ENCODE assay signal across 1 cellular context in the genomic region with DNA sequence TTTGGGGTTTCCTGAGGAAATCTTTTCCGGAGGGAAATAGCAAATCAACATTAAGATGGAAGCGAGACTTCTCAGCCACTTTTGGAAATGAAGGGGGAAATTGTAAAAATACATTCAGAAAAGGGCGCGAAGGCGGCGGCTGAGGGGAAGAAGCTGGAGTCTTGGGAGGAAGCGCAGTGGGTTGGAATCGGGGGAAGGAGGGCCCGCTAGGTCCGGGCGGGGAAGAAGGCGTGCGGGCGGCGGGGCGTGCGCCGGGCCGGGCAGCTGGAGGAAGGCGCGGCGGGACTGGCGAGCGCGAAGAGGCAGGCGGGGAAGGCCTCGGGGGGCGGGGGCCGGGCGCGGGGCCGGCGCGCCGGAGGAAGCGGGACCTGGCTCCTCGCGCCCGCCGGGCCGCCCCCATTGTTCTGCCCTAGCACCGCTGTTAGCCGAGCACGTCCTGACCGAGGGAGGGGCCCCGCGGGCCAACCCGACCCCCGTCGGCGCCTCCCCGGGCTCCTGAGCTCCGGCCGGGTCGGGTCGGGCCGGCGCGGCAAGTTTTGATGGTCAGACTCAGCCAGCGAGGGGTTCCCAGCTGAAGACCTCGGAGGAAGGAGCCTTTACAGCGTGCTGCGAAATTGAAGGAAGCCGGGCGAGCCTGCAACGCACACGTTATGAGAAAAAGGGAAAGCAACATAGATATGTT.
TF ChIP-seq lines count a peak whose summit lies in the region.

No MANE protein-coding gene starts in this region.

TF ChIP-seq in HepG2, 621 proteins besides CTCF, POLR2A, EP300 and RAD21 (continued from another document and continues in another):
- TF ChIP-seq ZNF883 (CRISPR knock-in tag; IDR thresholded peaks at IDR 0.05; ENCODE audit: not compliant biosample characterization) (peak; percentile 78), ZNF501 (CRISPR knock-in tag; IDR thresholded peaks at IDR 0.05) (peak; percentile 73), HES4 (CRISPR knock-in tag; IDR thresholded peaks at IDR 0.05; ENCODE audit: borderline replicate concordance) (peak; percentile 10; the same call in 1 of the 2 replicates), NONO (IDR thresholded peaks at IDR 0.05) (no peak), NONO (CRISPR knock-in tag; conservative IDR thresholded peaks at IDR 0.05) (peak; percentile 58), HDAC1 (CRISPR knock-in tag; IDR thresholded peaks at IDR 0.05) (peak; percentile 61), HOXA3 (CRISPR knock-in tag; IDR thresholded peaks at IDR 0.05) (peak; percentile 89), KDM5B (CRISPR knock-in tag; IDR thresholded peaks at IDR 0.05; ENCODE audit: borderline replicate concordance) (peak; percentile 54; the same call in 1 of the 2 replicates), CBFB (CRISPR knock-in tag; IDR thresholded peaks at IDR 0.05) (0 out of 2 replicates have a peak, but pooled peaks have one; percentile 53), HOXA7 (CRISPR knock-in tag; IDR thresholded peaks at IDR 0.05) (0 out of 2 replicates have a peak, but pooled peaks have one; percentile 73), ZNF124 (CRISPR knock-in tag; IDR thresholded peaks at IDR 0.05) (peak; percentile 84), NFKB2 (CRISPR knock-in tag; IDR thresholded peaks at IDR 0.05; ENCODE audit: borderline replicate concordance) (peak; percentile 93; the same call in 1 of the 2 replicates), ASH2L (IDR thresholded peaks at IDR 0.05; ENCODE audit: insufficient read length, low read depth, low read length) (peak; percentile 79), IRF2 (CRISPR knock-in tag; IDR thresholded peaks at IDR 0.05) (peak; percentile 22; the same call in 1 of the 2 replicates), ZKSCAN1 (IDR thresholded peaks at IDR 0.05; ENCODE audit: low read length) (no peak), MLLT10 (CRISPR knock-in tag; IDR thresholded peaks at IDR 0.05) (no peak), ZFP90 (CRISPR knock-in tag; IDR thresholded peaks at IDR 0.05; ENCODE audit: borderline replicate concordance) (peak; percentile 32; the same call in 1 of the 2 replicates), JUNB (CRISPR knock-in tag; IDR thresholded peaks at IDR 0.05; ENCODE audit: borderline replicate concordance) (peak; percentile 33; the same call in 1 of the 2 replicates), MAZ (IDR thresholded peaks at IDR 0.05; ENCODE audit: borderline replicate concordance, low read depth, low read length) (peak; percentile 49; the same call in 1 of the 2 replicates), MAZ (CRISPR knock-in tag; IDR thresholded peaks at IDR 0.05; ENCODE audit: low read depth) (no peak; the same call in 1 of the 2 replicates), POLR2G (IDR thresholded peaks at IDR 0.05; ENCODE audit: low read depth, low read length) (peak; percentile 84), SIX4 (CRISPR knock-in tag; IDR thresholded peaks at IDR 0.05) (no peak), ZNF205 (CRISPR knock-in tag; IDR thresholded peaks at IDR 0.05) (0 out of 2 replicates have a peak, but pooled peaks have one; percentile 52), MED1 (CRISPR knock-in tag; IDR thresholded peaks at IDR 0.05) (peak; percentile 71)
- TF ChIP-seq, protein P1, sequence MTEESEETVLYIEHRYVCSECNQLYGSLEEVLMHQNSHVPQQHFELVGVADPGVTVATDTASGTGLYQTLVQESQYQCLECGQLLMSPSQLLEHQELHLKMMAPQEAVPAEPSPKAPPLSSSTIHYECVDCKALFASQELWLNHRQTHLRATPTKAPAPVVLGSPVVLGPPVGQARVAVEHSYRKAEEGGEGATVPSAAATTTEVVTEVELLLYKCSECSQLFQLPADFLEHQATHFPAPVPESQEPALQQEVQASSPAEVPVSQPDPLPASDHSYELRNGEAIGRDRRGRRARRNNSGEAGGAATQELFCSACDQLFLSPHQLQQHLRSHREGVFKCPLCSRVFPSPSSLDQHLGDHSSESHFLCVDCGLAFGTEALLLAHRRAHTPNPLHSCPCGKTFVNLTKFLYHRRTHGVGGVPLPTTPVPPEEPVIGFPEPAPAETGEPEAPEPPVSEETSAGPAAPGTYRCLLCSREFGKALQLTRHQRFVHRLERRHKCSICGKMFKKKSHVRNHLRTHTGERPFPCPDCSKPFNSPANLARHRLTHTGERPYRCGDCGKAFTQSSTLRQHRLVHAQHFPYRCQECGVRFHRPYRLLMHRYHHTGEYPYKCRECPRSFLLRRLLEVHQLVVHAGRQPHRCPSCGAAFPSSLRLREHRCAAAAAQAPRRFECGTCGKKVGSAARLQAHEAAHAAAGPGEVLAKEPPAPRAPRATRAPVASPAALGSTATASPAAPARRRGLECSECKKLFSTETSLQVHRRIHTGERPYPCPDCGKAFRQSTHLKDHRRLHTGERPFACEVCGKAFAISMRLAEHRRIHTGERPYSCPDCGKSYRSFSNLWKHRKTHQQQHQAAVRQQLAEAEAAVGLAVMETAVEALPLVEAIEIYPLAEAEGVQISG (CRISPR knock-in tag; IDR thresholded peaks at IDR 0.05), result peak; percentile 72
- TF ChIP-seq, protein P2, sequence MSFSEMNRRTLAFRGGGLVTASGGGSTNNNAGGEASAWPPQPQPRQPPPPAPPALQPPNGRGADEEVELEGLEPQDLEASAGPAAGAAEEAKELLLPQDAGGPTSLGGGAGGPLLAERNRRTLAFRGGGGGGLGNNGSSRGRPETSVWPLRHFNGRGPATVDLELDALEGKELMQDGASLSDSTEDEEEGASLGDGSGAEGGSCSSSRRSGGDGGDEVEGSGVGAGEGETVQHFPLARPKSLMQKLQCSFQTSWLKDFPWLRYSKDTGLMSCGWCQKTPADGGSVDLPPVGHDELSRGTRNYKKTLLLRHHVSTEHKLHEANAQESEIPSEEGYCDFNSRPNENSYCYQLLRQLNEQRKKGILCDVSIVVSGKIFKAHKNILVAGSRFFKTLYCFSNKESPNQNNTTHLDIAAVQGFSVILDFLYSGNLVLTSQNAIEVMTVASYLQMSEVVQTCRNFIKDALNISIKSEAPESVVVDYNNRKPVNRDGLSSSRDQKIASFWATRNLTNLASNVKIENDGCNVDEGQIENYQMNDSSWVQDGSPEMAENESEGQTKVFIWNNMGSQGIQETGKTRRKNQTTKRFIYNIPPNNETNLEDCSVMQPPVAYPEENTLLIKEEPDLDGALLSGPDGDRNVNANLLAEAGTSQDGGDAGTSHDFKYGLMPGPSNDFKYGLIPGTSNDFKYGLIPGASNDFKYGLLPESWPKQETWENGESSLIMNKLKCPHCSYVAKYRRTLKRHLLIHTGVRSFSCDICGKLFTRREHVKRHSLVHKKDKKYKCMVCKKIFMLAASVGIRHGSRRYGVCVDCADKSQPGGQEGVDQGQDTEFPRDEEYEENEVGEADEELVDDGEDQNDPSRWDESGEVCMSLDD (CRISPR knock-in tag; IDR thresholded peaks at IDR 0.05; ENCODE audit: borderline replicate concordance), result peak; percentile 73; the same call in 1 of the 2 replicates
- TF ChIP-seq, protein P3, sequence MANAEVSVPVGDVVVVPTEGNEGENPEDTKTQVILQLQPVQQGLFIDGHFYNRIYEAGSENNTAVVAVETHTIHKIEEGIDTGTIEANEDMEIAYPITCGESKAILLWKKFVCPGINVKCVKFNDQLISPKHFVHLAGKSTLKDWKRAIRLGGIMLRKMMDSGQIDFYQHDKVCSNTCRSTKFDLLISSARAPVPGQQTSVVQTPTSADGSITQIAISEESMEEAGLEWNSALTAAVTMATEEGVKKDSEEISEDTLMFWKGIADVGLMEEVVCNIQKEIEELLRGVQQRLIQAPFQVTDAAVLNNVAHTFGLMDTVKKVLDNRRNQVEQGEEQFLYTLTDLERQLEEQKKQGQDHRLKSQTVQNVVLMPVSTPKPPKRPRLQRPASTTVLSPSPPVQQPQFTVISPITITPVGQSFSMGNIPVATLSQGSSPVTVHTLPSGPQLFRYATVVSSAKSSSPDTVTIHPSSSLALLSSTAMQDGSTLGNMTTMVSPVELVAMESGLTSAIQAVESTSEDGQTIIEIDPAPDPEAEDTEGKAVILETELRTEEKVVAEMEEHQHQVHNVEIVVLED (CRISPR knock-in tag; IDR thresholded peaks at IDR 0.05; ENCODE audit: borderline replicate concordance), result peak; percentile 53
- TF ChIP-seq, protein P4, sequence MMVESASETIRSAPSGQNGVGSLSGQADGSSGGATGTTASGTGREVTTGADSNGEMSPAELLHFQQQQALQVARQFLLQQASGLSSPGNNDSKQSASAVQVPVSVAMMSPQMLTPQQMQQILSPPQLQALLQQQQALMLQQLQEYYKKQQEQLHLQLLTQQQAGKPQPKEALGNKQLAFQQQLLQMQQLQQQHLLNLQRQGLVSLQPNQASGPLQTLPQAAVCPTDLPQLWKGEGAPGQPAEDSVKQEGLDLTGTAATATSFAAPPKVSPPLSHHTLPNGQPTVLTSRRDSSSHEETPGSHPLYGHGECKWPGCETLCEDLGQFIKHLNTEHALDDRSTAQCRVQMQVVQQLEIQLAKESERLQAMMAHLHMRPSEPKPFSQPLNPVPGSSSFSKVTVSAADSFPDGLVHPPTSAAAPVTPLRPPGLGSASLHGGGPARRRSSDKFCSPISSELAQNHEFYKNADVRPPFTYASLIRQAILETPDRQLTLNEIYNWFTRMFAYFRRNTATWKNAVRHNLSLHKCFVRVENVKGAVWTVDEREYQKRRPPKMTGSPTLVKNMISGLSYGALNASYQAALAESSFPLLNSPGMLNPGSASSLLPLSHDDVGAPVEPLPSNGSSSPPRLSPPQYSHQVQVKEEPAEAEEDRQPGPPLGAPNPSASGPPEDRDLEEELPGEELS (CRISPR knock-in tag; IDR thresholded peaks at IDR 0.05), result peak; percentile 62
- TF ChIP-seq, protein P5, sequence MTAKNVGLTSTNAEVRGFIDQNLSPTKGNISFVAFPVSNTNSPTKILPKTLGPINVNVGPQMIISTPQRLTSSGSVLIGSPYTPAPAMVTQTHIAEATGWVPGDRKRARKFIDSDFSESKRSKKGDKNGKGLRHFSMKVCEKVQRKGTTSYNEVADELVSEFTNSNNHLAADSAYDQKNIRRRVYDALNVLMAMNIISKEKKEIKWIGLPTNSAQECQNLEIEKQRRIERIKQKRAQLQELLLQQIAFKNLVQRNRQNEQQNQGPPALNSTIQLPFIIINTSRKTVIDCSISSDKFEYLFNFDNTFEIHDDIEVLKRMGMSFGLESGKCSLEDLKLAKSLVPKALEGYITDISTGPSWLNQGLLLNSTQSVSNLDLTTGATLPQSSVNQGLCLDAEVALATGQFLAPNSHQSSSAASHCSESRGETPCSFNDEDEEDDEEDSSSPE (CRISPR knock-in tag; IDR thresholded peaks at IDR 0.05), result peak; percentile 73
- TF ChIP-seq, protein P6, sequence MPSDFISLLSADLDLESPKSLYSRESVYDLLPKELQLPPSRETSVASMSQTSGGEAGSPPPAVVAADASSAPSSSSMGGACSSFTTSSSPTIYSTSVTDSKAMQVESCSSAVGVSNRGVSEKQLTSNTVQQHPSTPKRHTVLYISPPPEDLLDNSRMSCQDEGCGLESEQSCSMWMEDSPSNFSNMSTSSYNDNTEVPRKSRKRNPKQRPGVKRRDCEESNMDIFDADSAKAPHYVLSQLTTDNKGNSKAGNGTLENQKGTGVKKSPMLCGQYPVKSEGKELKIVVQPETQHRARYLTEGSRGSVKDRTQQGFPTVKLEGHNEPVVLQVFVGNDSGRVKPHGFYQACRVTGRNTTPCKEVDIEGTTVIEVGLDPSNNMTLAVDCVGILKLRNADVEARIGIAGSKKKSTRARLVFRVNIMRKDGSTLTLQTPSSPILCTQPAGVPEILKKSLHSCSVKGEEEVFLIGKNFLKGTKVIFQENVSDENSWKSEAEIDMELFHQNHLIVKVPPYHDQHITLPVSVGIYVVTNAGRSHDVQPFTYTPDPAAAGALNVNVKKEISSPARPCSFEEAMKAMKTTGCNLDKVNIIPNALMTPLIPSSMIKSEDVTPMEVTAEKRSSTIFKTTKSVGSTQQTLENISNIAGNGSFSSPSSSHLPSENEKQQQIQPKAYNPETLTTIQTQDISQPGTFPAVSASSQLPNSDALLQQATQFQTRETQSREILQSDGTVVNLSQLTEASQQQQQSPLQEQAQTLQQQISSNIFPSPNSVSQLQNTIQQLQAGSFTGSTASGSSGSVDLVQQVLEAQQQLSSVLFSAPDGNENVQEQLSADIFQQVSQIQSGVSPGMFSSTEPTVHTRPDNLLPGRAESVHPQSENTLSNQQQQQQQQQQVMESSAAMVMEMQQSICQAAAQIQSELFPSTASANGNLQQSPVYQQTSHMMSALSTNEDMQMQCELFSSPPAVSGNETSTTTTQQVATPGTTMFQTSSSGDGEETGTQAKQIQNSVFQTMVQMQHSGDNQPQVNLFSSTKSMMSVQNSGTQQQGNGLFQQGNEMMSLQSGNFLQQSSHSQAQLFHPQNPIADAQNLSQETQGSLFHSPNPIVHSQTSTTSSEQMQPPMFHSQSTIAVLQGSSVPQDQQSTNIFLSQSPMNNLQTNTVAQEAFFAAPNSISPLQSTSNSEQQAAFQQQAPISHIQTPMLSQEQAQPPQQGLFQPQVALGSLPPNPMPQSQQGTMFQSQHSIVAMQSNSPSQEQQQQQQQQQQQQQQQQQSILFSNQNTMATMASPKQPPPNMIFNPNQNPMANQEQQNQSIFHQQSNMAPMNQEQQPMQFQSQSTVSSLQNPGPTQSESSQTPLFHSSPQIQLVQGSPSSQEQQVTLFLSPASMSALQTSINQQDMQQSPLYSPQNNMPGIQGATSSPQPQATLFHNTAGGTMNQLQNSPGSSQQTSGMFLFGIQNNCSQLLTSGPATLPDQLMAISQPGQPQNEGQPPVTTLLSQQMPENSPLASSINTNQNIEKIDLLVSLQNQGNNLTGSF (CRISPR knock-in tag; IDR thresholded peaks at IDR 0.05), result peak; percentile 70; the same call in 1 of the 2 replicates
- TF ChIP-seq, protein P7, sequence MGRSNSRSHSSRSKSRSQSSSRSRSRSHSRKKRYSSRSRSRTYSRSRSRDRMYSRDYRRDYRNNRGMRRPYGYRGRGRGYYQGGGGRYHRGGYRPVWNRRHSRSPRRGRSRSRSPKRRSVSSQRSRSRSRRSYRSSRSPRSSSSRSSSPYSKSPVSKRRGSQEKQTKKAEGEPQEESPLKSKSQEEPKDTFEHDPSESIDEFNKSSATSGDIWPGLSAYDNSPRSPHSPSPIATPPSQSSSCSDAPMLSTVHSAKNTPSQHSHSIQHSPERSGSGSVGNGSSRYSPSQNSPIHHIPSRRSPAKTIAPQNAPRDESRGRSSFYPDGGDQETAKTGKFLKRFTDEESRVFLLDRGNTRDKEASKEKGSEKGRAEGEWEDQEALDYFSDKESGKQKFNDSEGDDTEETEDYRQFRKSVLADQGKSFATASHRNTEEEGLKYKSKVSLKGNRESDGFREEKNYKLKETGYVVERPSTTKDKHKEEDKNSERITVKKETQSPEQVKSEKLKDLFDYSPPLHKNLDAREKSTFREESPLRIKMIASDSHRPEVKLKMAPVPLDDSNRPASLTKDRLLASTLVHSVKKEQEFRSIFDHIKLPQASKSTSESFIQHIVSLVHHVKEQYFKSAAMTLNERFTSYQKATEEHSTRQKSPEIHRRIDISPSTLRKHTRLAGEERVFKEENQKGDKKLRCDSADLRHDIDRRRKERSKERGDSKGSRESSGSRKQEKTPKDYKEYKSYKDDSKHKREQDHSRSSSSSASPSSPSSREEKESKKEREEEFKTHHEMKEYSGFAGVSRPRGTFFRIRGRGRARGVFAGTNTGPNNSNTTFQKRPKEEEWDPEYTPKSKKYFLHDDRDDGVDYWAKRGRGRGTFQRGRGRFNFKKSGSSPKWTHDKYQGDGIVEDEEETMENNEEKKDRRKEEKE (IDR thresholded peaks at IDR 0.05), result no peak
- TF ChIP-seq, protein P8, sequence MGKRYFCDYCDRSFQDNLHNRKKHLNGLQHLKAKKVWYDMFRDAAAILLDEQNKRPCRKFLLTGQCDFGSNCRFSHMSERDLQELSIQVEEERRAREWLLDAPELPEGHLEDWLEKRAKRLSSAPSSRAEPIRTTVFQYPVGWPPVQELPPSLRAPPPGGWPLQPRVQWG (CRISPR knock-in tag; IDR thresholded peaks at IDR 0.05; ENCODE audit: borderline replicate concordance, low read depth), result no peak
- TF ChIP-seq, protein P9, sequence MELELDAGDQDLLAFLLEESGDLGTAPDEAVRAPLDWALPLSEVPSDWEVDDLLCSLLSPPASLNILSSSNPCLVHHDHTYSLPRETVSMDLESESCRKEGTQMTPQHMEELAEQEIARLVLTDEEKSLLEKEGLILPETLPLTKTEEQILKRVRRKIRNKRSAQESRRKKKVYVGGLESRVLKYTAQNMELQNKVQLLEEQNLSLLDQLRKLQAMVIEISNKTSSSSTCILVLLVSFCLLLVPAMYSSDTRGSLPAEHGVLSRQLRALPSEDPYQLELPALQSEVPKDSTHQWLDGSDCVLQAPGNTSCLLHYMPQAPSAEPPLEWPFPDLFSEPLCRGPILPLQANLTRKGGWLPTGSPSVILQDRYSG (CRISPR knock-in tag; IDR thresholded peaks at IDR 0.05), result peak; percentile 53; the same call in 1 of the 2 replicates
